ENCODE assay signal across 1 cellular context in genomic region chr11:91904792-91905785, GRCh38.
TF ChIP-seq lines count a peak whose summit lies in the region.

No MANE protein-coding gene starts in this region.

TF ChIP-seq in K562, 482 proteins besides CTCF, POLR2A, EP300 and RAD21 (continued from another document and continues in another):
- TF ChIP-seq HNRNPH1 (optimal IDR thresholded peaks at IDR 0.05; ENCODE audit: low read depth, low read length) (no peak), E2F6 (IDR thresholded peaks at IDR 0.05; ENCODE audit: borderline replicate concordance in 1 of 2, extremely low read depth in 1 of 2, insufficient read depth in 1 of 2, insufficient read length in 1 of 2, low read depth in 1 of 2, low read length in 1 of 2, poor library complexity in 1 of 2, severe bottlenecking in 1 of 2) (no peak), TBP (optimal IDR thresholded peaks at IDR 0.05; ENCODE audit: low read depth, low read length) (no peak), ZBTB33 (CRISPR knock-in tag; IDR thresholded peaks at IDR 0.05) (no peak), TAF15 (IDR thresholded peaks at IDR 0.05; ENCODE audit: low read depth, low read length) (no peak), PCBP2 (IDR thresholded peaks at IDR 0.05; ENCODE audit: low read depth, low read length, poor library complexity, severe bottlenecking) (no peak), CREBBP (IDR thresholded peaks at IDR 0.05; ENCODE audit: low read depth, low read length) (no peak), PML (IDR thresholded peaks at IDR 0.05; ENCODE audit: low read length) (no peak; the same call in 1 of the 2 replicates), BCLAF1 (IDR thresholded peaks at IDR 0.05; ENCODE audit: borderline replicate concordance in 1 of 2, control insufficient read depth in 1 of 2, low read depth in 2 of 2, low read length in 1 of 2) (no peak), ZBTB17 (CRISPR knock-in tag; IDR thresholded peaks at IDR 0.05) (no peak), STAT5A (IDR thresholded peaks at IDR 0.05; ENCODE audit: borderline replicate concordance, low read length) (peak; percentile 69; the same call in 1 of the 2 replicates), ZNF12 (CRISPR knock-in tag; IDR thresholded peaks at IDR 0.05) (no peak), FOXJ2 (tag; IDR thresholded peaks at IDR 0.05) (no peak), HMBOX1 (IDR thresholded peaks at IDR 0.05) (no peak), CSDE1 (IDR thresholded peaks at IDR 0.05) (no peak), CREB3 (tag; conservative IDR thresholded peaks at IDR 0.05; ENCODE audit: low read depth) (no peak; the same call in 1 of the 2 replicates), CEBPG (CRISPR knock-in tag; IDR thresholded peaks at IDR 0.05) (peak; percentile 85), CEBPG (tag; conservative IDR thresholded peaks at IDR 0.05 in 1 of 2, IDR thresholded peaks at IDR 0.05 in 1 of 2) (peak; percentile 65 to 96; a peak in 3 of 4 replicates), EP400 (IDR thresholded peaks at IDR 0.05) (peak; percentile 62; the same call in 1 of the 2 replicates), MAFF (IDR thresholded peaks at IDR 0.05; ENCODE audit: low read length) (no peak), AFF1 (IDR thresholded peaks at IDR 0.05; ENCODE audit: low read depth in 1 of 2, partially characterized antibody in 2 of 2) (peak in 1 of 2 experiments; percentile 83), TRIM25 (IDR thresholded peaks at IDR 0.05; ENCODE audit: borderline replicate concordance) (no peak), ZNF583 (CRISPR knock-in tag; IDR thresholded peaks at IDR 0.05) (no peak), SMARCB1 (IDR thresholded peaks at IDR 0.05; ENCODE audit: insufficient read length, low read depth) (no peak), ZEB2 (IDR thresholded peaks at IDR 0.05) (peak; percentile 67), FOXP1 (CRISPR knock-in tag; IDR thresholded peaks at IDR 0.05) (no peak), ZNF766 (CRISPR knock-in tag; conservative IDR thresholded peaks at IDR 0.05) (peak; percentile 38; the same call in 1 of the 2 replicates), CBFB (CRISPR knock-in tag; IDR thresholded peaks at IDR 0.05) (no peak), ZNF316 (IDR thresholded peaks at IDR 0.05) (no peak), PKNOX1 (IDR thresholded peaks at IDR 0.05) (peak; percentile 82), TSC22D4 (tag; IDR thresholded peaks at IDR 0.05) (no peak), BCOR (IDR thresholded peaks at IDR 0.05) (no peak), ZNF318 (IDR thresholded peaks at IDR 0.05; ENCODE audit: borderline replicate concordance in 1 of 2, low read depth in 1 of 2) (peak in 1 of 2 experiments; percentile 45; a peak in 1 of 4 replicates), ZNF408 (CRISPR knock-in tag; IDR thresholded peaks at IDR 0.05; ENCODE audit: low read depth) (no peak), ZFP36 (IDR thresholded peaks at IDR 0.05; ENCODE audit: low read depth, low read length, partially characterized antibody) (peak; percentile 60)
